1 cellular context compared by ENCODE assay signal in the genomic region with DNA sequence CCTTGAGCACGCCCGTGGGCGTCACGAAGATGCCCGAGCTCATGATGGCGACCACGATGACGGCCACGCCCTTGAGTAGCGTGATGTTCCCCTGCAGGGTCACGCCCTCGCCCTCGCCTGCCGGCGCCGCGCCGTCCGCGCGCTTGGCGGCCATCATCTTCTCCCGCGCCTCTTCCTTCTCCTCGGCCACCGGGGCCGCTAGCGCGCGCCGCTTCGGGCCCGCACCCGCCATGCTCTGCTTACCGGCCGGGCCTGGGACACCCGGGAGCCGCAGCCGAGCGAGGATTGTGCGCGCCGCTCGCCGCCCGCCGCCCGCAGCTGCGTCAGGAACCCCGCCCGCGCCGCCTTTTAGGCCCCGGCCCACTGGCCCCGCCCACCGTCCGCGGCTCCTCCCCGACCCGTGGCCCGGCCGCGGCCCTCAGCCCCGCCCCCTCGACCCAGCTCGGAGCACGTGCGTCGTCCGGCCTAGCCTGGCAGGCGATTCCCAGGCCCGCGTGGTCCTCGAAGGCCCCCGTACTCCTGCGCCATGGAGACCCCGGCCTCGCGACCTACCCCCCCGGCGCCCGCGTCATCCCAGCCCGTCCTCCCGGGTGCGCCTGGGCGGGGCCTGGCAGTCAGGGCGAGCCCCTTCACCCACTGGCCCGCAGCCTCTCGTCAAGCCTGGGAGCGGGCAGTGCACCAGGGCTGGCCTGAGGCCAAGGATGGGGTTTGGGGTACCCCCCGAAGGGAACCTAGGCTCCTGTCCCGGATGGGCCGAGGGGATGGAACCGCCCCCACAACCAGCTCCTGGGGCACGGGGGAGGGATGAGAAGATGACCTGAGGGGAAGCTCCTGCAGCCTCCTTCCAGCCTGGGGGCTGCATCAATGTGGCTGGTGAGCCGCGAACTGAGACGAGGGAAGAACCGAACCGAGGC.
TF ChIP-seq lines count a peak whose summit lies in the region.

No MANE protein-coding gene starts in this region.

TF ChIP-seq in HEK293, 187 proteins besides CTCF, POLR2A, EP300 and RAD21 (continued from another document):
- TF ChIP-seq IKZF3 (tag by site-specific recombination; IDR thresholded peaks at IDR 0.05) (0 out of 2 replicates have a peak, but pooled peaks have one; percentile 19), KLF9 (tag by site-specific recombination; IDR thresholded peaks at IDR 0.05; ENCODE audit: low read depth) (peak; percentile 76), KLF10 (tag by site-specific recombination; IDR thresholded peaks at IDR 0.05) (peak; percentile 75), ZNF660 (tag by site-specific recombination; IDR thresholded peaks at IDR 0.05) (peak; percentile 51; the same call in 1 of the 2 replicates), ZNF596 (tag by site-specific recombination; IDR thresholded peaks at IDR 0.05) (peak; percentile 29; the same call in 1 of the 2 replicates)
- TF ChIP-seq, protein P1, sequence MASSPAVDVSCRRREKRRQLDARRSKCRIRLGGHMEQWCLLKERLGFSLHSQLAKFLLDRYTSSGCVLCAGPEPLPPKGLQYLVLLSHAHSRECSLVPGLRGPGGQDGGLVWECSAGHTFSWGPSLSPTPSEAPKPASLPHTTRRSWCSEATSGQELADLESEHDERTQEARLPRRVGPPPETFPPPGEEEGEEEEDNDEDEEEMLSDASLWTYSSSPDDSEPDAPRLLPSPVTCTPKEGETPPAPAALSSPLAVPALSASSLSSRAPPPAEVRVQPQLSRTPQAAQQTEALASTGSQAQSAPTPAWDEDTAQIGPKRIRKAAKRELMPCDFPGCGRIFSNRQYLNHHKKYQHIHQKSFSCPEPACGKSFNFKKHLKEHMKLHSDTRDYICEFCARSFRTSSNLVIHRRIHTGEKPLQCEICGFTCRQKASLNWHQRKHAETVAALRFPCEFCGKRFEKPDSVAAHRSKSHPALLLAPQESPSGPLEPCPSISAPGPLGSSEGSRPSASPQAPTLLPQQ (tag by site-specific recombination; IDR thresholded peaks at IDR 0.05) = peak; percentile 82
